Comparison of ENCODE assay signal across 2 cellular contexts in the genomic region with DNA sequence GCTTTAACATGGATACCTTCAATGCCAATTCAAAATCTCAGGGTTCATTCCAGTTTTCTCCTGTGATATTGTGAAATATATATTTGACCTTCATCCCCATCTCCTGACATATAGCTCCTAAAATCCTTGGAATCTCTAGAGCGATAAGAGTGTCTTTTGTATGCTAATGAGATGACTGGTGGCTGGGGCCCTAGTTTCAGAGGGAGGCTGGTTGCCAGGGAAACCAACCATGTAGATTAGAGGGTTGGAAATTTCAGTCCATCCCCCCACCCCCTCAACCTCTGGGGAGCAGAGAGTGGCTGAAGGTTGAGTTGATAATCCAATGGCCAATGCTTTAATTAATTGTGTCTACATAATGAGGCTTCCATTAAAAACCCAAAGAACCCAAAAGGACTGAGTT.
TF ChIP-seq lines count a peak whose summit lies in the region.

No MANE protein-coding gene starts in this region.

TF ChIP-seq in K562, 482 proteins besides CTCF, POLR2A, EP300 and RAD21:
- TF ChIP-seq CEBPB (tag; IDR thresholded peaks at IDR 0.05), result peak; percentile 49; the same call in 1 of the 2 replicates
- TF ChIP-seq PCBP2 (IDR thresholded peaks at IDR 0.05; ENCODE audit: low read depth, low read length, poor library complexity, severe bottlenecking), result no peak
- TF ChIP-seq SAFB2 (IDR thresholded peaks at IDR 0.05; ENCODE audit: borderline replicate concordance, low read depth, low read length, severe bottlenecking), result no peak
- TF ChIP-seq NR1H2 (CRISPR knock-in tag; IDR thresholded peaks at IDR 0.05), result no peak
- no peak for TF ChIP-seq NR3C1 (CRISPR knock-in tag; IDR thresholded peaks at IDR 0.05)
- TF ChIP-seq, protein P1, sequence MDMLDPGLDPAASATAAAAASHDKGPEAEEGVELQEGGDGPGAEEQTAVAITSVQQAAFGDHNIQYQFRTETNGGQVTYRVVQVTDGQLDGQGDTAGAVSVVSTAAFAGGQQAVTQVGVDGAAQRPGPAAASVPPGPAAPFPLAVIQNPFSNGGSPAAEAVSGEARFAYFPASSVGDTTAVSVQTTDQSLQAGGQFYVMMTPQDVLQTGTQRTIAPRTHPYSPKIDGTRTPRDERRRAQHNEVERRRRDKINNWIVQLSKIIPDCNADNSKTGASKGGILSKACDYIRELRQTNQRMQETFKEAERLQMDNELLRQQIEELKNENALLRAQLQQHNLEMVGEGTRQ (CRISPR knock-in tag; IDR thresholded peaks at IDR 0.05), result no peak
- TF ChIP-seq RFX1 (IDR thresholded peaks at IDR 0.05), result peak; percentile 49
- TF ChIP-seq, protein P2, sequence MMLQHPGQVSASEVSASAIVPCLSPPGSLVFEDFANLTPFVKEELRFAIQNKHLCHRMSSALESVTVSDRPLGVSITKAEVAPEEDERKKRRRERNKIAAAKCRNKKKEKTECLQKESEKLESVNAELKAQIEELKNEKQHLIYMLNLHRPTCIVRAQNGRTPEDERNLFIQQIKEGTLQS (IDR thresholded peaks at IDR 0.05), result no peak
- TF ChIP-seq, protein P2 (CRISPR knock-in tag; conservative IDR thresholded peaks at IDR 0.05), result no peak
- no peak for TF ChIP-seq CBX5 (IDR thresholded peaks at IDR 0.05; ENCODE audit: borderline replicate concordance, low read depth)
- no peak for TF ChIP-seq CBFA2T2 (conservative IDR thresholded peaks at IDR 0.05)
- TF ChIP-seq, protein P3, sequence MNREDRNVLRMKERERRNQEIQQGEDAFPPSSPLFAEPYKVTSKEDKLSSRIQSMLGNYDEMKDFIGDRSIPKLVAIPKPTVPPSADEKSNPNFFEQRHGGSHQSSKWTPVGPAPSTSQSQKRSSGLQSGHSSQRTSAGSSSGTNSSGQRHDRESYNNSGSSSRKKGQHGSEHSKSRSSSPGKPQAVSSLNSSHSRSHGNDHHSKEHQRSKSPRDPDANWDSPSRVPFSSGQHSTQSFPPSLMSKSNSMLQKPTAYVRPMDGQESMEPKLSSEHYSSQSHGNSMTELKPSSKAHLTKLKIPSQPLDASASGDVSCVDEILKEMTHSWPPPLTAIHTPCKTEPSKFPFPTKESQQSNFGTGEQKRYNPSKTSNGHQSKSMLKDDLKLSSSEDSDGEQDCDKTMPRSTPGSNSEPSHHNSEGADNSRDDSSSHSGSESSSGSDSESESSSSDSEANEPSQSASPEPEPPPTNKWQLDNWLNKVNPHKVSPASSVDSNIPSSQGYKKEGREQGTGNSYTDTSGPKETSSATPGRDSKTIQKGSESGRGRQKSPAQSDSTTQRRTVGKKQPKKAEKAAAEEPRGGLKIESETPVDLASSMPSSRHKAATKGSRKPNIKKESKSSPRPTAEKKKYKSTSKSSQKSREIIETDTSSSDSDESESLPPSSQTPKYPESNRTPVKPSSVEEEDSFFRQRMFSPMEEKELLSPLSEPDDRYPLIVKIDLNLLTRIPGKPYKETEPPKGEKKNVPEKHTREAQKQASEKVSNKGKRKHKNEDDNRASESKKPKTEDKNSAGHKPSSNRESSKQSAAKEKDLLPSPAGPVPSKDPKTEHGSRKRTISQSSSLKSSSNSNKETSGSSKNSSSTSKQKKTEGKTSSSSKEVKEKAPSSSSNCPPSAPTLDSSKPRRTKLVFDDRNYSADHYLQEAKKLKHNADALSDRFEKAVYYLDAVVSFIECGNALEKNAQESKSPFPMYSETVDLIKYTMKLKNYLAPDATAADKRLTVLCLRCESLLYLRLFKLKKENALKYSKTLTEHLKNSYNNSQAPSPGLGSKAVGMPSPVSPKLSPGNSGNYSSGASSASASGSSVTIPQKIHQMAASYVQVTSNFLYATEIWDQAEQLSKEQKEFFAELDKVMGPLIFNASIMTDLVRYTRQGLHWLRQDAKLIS (CRISPR knock-in tag; IDR thresholded peaks at IDR 0.05), result no peak
- TF ChIP-seq KLF16 (IDR thresholded peaks at IDR 0.05), result no peak
- TF ChIP-seq PML (IDR thresholded peaks at IDR 0.05; ENCODE audit: low read length), result no peak

TF ChIP-seq in neural cell, 6 proteins besides CTCF, POLR2A, EP300 and RAD21:
- no peak for TF ChIP-seq TAF1 (IDR thresholded peaks at IDR 0.05; ENCODE audit: low read depth)
- no peak for TF ChIP-seq EZH2 (IDR thresholded peaks at IDR 0.05; ENCODE audit: borderline replicate concordance, insufficient read depth, low read length, poor library complexity, severe bottlenecking)
- TF ChIP-seq, protein P4, sequence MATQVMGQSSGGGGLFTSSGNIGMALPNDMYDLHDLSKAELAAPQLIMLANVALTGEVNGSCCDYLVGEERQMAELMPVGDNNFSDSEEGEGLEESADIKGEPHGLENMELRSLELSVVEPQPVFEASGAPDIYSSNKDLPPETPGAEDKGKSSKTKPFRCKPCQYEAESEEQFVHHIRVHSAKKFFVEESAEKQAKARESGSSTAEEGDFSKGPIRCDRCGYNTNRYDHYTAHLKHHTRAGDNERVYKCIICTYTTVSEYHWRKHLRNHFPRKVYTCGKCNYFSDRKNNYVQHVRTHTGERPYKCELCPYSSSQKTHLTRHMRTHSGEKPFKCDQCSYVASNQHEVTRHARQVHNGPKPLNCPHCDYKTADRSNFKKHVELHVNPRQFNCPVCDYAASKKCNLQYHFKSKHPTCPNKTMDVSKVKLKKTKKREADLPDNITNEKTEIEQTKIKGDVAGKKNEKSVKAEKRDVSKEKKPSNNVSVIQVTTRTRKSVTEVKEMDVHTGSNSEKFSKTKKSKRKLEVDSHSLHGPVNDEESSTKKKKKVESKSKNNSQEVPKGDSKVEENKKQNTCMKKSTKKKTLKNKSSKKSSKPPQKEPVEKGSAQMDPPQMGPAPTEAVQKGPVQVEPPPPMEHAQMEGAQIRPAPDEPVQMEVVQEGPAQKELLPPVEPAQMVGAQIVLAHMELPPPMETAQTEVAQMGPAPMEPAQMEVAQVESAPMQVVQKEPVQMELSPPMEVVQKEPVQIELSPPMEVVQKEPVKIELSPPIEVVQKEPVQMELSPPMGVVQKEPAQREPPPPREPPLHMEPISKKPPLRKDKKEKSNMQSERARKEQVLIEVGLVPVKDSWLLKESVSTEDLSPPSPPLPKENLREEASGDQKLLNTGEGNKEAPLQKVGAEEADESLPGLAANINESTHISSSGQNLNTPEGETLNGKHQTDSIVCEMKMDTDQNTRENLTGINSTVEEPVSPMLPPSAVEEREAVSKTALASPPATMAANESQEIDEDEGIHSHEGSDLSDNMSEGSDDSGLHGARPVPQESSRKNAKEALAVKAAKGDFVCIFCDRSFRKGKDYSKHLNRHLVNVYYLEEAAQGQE (IDR thresholded peaks at IDR 0.05; ENCODE audit: borderline replicate concordance), result no peak
- TF ChIP-seq POLR2AphosphoS5 (IDR thresholded peaks at IDR 0.05), result no peak
- no peak for TF ChIP-seq MXI1 (conservative IDR thresholded peaks at IDR 0.05; ENCODE audit: poor library complexity, severe bottlenecking)
- TF ChIP-seq SMC3 (conservative IDR thresholded peaks at IDR 0.05; ENCODE audit: poor library complexity), result no peak
